ENCODE assay signal across 8 cellular contexts in the genomic region with DNA sequence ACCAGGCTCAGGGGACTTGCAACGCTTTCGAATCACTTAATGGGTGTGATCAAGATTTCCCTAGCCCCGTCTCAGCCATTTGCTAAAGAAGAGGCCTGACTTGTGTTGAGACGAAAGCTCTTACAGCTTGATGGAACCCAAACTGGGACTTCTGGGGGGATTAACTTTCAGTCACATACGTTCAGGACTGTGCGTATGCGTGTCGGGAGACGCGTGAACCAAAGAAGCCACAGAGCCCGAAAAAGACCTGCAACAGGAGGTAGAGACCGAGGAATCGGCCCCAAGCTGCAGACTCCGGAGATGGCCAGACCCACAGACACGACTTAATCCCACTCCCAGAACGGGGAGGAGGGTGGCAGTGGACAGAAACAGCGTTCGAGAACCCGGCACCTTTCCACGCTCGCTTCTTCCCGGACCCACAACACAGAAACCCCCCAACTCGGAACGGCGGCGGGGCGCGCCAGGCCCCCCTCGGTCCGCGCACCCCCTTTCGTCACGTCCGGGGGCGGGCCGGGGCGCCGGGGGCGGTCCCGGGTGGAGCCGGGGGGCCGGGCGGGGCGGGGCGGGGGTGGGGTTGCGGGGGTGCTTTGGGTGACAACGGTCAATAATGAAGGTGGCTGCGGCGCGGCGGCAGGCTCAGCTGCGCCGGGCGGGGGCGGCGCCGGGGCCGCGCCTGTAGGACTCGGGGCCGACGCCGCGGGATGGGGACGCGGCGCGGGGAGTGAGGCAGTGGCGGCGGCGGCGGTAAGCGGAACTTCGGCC. TPM values are rescaled to one million over a fixed set of nuclear protein-coding genes. Genes with fewer than 3 reads are reported as not detected.
A peak's percentile ranks its signal among the peaks of the same experiment; 100 is the strongest.
DNase-seq lines count a peak whose midpoint lies in the region; ATAC-seq and TF ChIP-seq lines count a peak whose summit lies in the region.

A gene (plus strand): TSS at position 604 of the 762 bp plus-strand sequence. CDS start 256 bp downstream, outside the sequence.

- H3K4me1 ChIP-seq in HUES6 (ENCODE audit: control insufficient read depth, insufficient read depth, low read length) = peaks cover 10% of the 10 kb centered on the region
- H3K4me1 ChIP-seq in Peyer's patch = peaks cover 0 to 22% (median 2%) of the 10 kb centered on the region in 4 donors
- H3K4me1 ChIP-seq in muscle layer of duodenum (ENCODE audit: control insufficient read depth in 1 of 2, insufficient read depth in 2 of 2, low read length in 2 of 2) = peaks cover 13 to 17% of the 10 kb centered on the region in 2 donors

- ATAC-seq in GM21423 (IDR thresholded peaks at IDR 0.05; ENCODE audit: unreplicated experiment) = peak; percentile 66
- peak; percentile 90 for ATAC-seq in esophagus mucosa

- DNase-seq in DMS114 treated with DMSO at 0.1 percent for 48 hours (lab: John Stamatoyannopoulos, UW; ENCODE audit: unreplicated experiment) (peak; percentile 41), Peyer's patch (peak; percentile 78 to 92 (median 91))
- DNase-seq in activated T-cell treated with anti-CD3 and anti-CD28 coated beads, Interleukin-2, amount 50 U/mL, for 48 hours = peak; percentile 87
- DNase-seq in stimulated activated CD8-positive, alpha-beta memory T cell treated with anti-CD3 and anti-CD28 coated beads, Interleukin-7, amount 100 ng/mL, for 24 hours (ENCODE audit: low read depth) = peak; percentile 53

- H3K27me3 ChIP-seq in HUES6 (ENCODE audit: control insufficient read depth, insufficient read depth, low read length) = peaks cover 33% of the 10 kb centered on the region
- H3K27me3 ChIP-seq in Peyer's patch = no peaks in the 10 kb centered on the region
- no peaks in the 10 kb centered on the region for H3K27me3 ChIP-seq in muscle layer of duodenum (ENCODE audit: low read depth, low read length)

- peak within 1 kb of the TSS; percentile 98 for H3K4me3 ChIP-seq in HUES6 (ENCODE audit: low read depth, low read length)
- H3K4me3 ChIP-seq in Peyer's patch = peak within 1 kb of the TSS; percentile 93 to 99 (median 96)
- H3K4me3 ChIP-seq in muscle layer of duodenum (ENCODE audit: low read depth in 1 of 2, low read length in 2 of 2) = peak within 1 kb of the TSS; percentile 90 to 94

- H3K9me3 ChIP-seq in HUES6 (ENCODE audit: control insufficient read depth, insufficient read depth, low read depth, low read length) = no peaks in the 10 kb centered on the region
- no peaks in the 10 kb centered on the region for H3K9me3 ChIP-seq in Peyer's patch
- H3K9me3 ChIP-seq in muscle layer of duodenum (ENCODE audit: control insufficient read depth in 1 of 2, low read length in 2 of 2) = no peaks in the 10 kb centered on the region

- H3K27ac ChIP-seq in HUES6 (ENCODE audit: low read depth, low read length) = no peak within 1 kb of the TSS
- peak within 1 kb of the TSS; percentile 96 to 98 (median 98) for H3K27ac ChIP-seq in Peyer's patch
- peak within 1 kb of the TSS; percentile 97 for H3K27ac ChIP-seq in muscle layer of duodenum (ENCODE audit: low read length)

- H3K9ac ChIP-seq in HUES6 (ENCODE audit: low read length) = peak within 1 kb of the TSS; percentile 81

- no peaks in the 10 kb centered on the region for H3K36me3 ChIP-seq in HUES6 (ENCODE audit: control insufficient read depth, insufficient read depth, low read length)
- no peaks in the 10 kb centered on the region for H3K36me3 ChIP-seq in Peyer's patch
- no peaks in the 10 kb centered on the region for H3K36me3 ChIP-seq in muscle layer of duodenum (ENCODE audit: control insufficient read depth in 1 of 2, insufficient read depth in 2 of 2, low read length in 2 of 2)

- peak in 1 of 6 experiments; percentile 25 for TF ChIP-seq CTCF in Peyer's patch (IDR thresholded peaks at IDR 0.05)

- TF ChIP-seq POLR2A in Peyer's patch (IDR thresholded peaks at IDR 0.05) = peak; percentile 79 to 86

RNA-seq across cellular contexts. Expression of the gene that starts here (rescaled TPM):
- total RNA-seq in Peyer's patch = 100 to 1,000 TPM in 3 of 4 donors, 10 to 100 TPM in 1; 93.3 to 145 (median 116) TPM
- total RNA-seq in esophagus mucosa = 118 TPM

Comparison
In these comparisons a context has a peak if more than half of its experiments do, and no peak if none do; other contexts are left out.
1. DNase-seq: peak in every context shown above with its lines; median percentile 91 in Peyer's patch; 87 in activated T-cell treated with anti-CD3 and anti-CD28 coated beads, Interleukin-2, amount 50 U/mL, for 48 hours; 53 in stimulated activated CD8-positive, alpha-beta memory T cell treated with anti-CD3 and anti-CD28 coated beads, Interleukin-7, amount 100 ng/mL, for 24 hours; 41 in DMS114 treated with DMSO at 0.1 percent for 48 hours.